ENCODE assay signal across 19 cellular contexts in the genomic region with DNA sequence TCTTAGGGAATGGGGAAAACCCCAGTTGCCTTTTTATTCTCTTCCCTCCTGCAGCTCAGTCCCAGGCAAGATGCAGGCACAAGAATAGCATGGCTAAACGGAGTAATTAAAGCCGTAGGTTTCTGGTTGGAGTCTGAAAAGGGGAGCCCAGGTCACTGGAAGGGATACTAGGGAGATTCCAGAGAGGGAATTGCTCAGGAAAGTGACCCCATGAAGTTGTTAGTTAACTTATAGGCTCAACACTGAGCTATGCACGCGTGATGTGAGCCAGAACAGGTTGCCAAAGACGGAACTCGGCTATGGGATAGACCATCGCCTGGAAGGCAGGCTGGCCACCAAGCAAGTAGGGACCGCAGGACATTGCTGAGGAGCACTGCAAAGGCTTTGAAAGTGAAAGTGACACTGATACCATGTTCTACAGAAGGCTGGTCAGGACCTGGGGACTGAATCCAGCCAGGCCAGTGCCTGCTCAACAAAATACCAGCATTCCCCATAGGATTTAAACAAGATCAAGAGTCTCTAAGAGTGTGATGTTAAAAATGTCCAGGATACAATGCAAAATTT. TPM values are rescaled to one million over a fixed set of nuclear protein-coding genes. Genes with fewer than 3 reads are reported as not detected.
DNase-seq lines count a peak whose midpoint lies in the region; ATAC-seq and TF ChIP-seq lines count a peak whose summit lies in the region.
"Had no signal": no experiment of that assay in that cellular context is flagged by ENCODE, and none has a peak within 500 bp of the region (broad histone marks: within the 10 kb centered on the region; RNA-seq: fewer than 3 reads in every experiment).

No MANE protein-coding gene starts in this region.

- H3K4me3 ChIP-seq in dorsolateral prefrontal cortex (peak overlapping the region in 11 of 59 donors; percentile 1 to 48 (median 12)), mucosa of descending colon (no peak overlapping the region), transverse colon (no peak overlapping the region), breast epithelium (no peak overlapping the region)

- H3K36me3 ChIP-seq in mucosa of descending colon (ENCODE audit: low read depth) (no peaks in the 10 kb centered on the region), transverse colon (no peaks in the 10 kb centered on the region), breast epithelium (no peaks in the 10 kb centered on the region)

- H3K27ac ChIP-seq in dorsolateral prefrontal cortex (peak overlapping the region in 42 of 59 donors; percentile 1 to 79 (median 38)), transverse colon (peak overlapping the region in 3 of 4 donors; percentile 0 to 32 (median 14)), breast epithelium (peak overlapping the region in 1 of 2 donors; percentile 4)
- H3K27ac ChIP-seq: 22Rv1, foreskin keratinocyte had no signal

- no peak for TF ChIP-seq EP300 in transverse colon (IDR thresholded peaks at IDR 0.05; ENCODE audit: low read depth)

- in situ Hi-C loops in transverse colon (cut with MboI; ENCODE audit: low pct_ligation_motif_present in 1 of 4, low pct_unique_long_range_greater_than_20kb in 1 of 4, low sequenced_read_pairs in 3 of 4), result no loop called here

- TF ChIP-seq POLR2A in transverse colon (IDR thresholded peaks at IDR 0.05) (no peak), breast epithelium (IDR thresholded peaks at IDR 0.05) (no peak)

- ATAC-seq in mucosa of descending colon (peak; percentile 67), sciatic nerve (no peak)
- ATAC-seq: CD8-positive, alpha-beta T cell; foreskin keratinocyte had no signal

- 57 to 80% methylated on average over 6 to 8 of the region's 8 CpGs for WGBS in transverse colon (ENCODE audit: low coverage in 1 of 2), 2 donors

- intact Hi-C loops in dorsolateral prefrontal cortex (cut with DNase I) (no loop called here), mucosa of descending colon (cut with DNase I, micrococcal nuclease) (no loop called here), transverse colon (cut with DNase I; ENCODE audit: low total_unique reads) (no loop called here), head of caudate nucleus (cut with DNase I) (no loop called here), breast epithelium (cut with DNase I; ENCODE audit: low total_unique reads) (no loop called here), sciatic nerve (cut with DNase I) (no loop called here)

- H3K27me3 ChIP-seq in dorsolateral prefrontal cortex (no peaks in the 10 kb centered on the region), transverse colon (no peaks in the 10 kb centered on the region), breast epithelium (no peaks in the 10 kb centered on the region)
- H3K27me3 ChIP-seq: foreskin keratinocyte had no signal

- TF ChIP-seq CTCF in dorsolateral prefrontal cortex (IDR thresholded peaks at IDR 0.05 in 54 of 56, conservative IDR thresholded peaks at IDR 0.05 in 2 of 56; ENCODE audit: low read depth in 1 of 56, partially characterized antibody in 56 of 56), result no peak
- TF ChIP-seq CTCF in mucosa of descending colon (IDR thresholded peaks at IDR 0.05), result no peak
- TF ChIP-seq CTCF in transverse colon (IDR thresholded peaks at IDR 0.05), result no peak
- TF ChIP-seq CTCF in breast epithelium (IDR thresholded peaks at IDR 0.05), result no peak

- H3K9me3 ChIP-seq in mucosa of descending colon, result no peaks in the 10 kb centered on the region
- no peaks in the 10 kb centered on the region for H3K9me3 ChIP-seq in transverse colon
- H3K9me3 ChIP-seq in breast epithelium, result no peaks in the 10 kb centered on the region

- DNase-seq in DMS53 (lab: John Stamatoyannopoulos, UW) (peak; percentile 27), DMS53 treated with DMSO at 0.1 percent for 48 hours (lab: John Stamatoyannopoulos, UW; ENCODE audit: unreplicated experiment) (no peak), dorsolateral prefrontal cortex (no peak), mucosa of descending colon (no peak), transverse colon (peak; percentile 22), head of caudate nucleus (no peak), breast epithelium (ENCODE audit: low spot score in 2 of 2) (no peak), sciatic nerve (ENCODE audit: low spot score) (no peak)
- DNase-seq: activated CD4-positive, alpha-beta T cell treated with anti-CD3 and anti-CD28 coated beads, Interleukin-2, amount 50 U/mL, for 4 hours; anterior cingulate cortex; CD8-positive, alpha-beta T cell; effector CD4-positive, alpha-beta T cell; foreskin keratinocyte; MV-4-11; NCI-H2171 treated with DMSO at 0.1 percent for 48 hours; NK-92 treated with Interleukin-12 subunit alpha and Interleukin-12 subunit beta, amount 100 ng/mL, for 24 hours; SIG-M5; stimulated activated naive CD4-positive, alpha-beta T cell treated with Interleukin-2 at 50 U/mL for 16 hours had no signal

- peaks cover 19% of the 10 kb centered on the region for H3K4me1 ChIP-seq in mucosa of descending colon (ENCODE audit: low read depth)
- H3K4me1 ChIP-seq in transverse colon, result peaks cover 4 to 45% (median 30%) of the 10 kb centered on the region in 4 donors
- H3K4me1 ChIP-seq in breast epithelium, result no peaks in the 10 kb centered on the region
- H3K4me1 ChIP-seq: foreskin keratinocyte had no signal

RNA-seq across cellular contexts. Expression of gene FARP2, which starts 7.3 kb away (rescaled TPM):
- total RNA-seq in dorsolateral prefrontal cortex, result 100 to 1,000 TPM in 1 of 120 experiments, 10 to 100 TPM in 119; 39.8 to 107 (median 67.7) TPM
- total RNA-seq in mucosa of descending colon, result 100 to 1,000 TPM in 2 of 3 donors, 10 to 100 TPM in 1; 98.1 to 163 (median 109) TPM
- total RNA-seq in transverse colon, result 100 to 1,000 TPM in 3 of 4 donors, 10 to 100 TPM in 1; 96.5 to 164 (median 136) TPM
- total RNA-seq in breast epithelium, result 10 to 100 TPM; 34.4 to 43.3 (median 40.3) TPM
- 69.7 TPM for total RNA-seq in sciatic nerve

RNA-seq across cellular contexts. Expression of gene SEPTIN2, which starts 47.7 kb away (rescaled TPM):
- total RNA-seq in dorsolateral prefrontal cortex, result 100 to 1,000 TPM; 149 to 396 (median 221) TPM
- 100 to 1,000 TPM; 185 to 262 (median 221) TPM for total RNA-seq in mucosa of descending colon
- total RNA-seq in transverse colon, result 100 to 1,000 TPM; 116 to 264 (median 180) TPM
- 100 to 1,000 TPM; 298 to 321 (median 299) TPM for total RNA-seq in breast epithelium
- 315 TPM for total RNA-seq in sciatic nerve

RNA-seq across cellular contexts. Expression of gene HDLBP, which starts 47.9 kb away (rescaled TPM):
- total RNA-seq in dorsolateral prefrontal cortex, result 100 to 1,000 TPM; 216 to 367 (median 256) TPM
- 100 to 1,000 TPM; 363 to 417 (median 379) TPM for total RNA-seq in mucosa of descending colon
- 1,000 to 10,000 TPM in 1 of 4 donors, 100 to 1,000 TPM in 3; 168 to 1,885 (median 314) TPM for total RNA-seq in transverse colon
- 100 to 1,000 TPM; 339 to 515 (median 383) TPM for total RNA-seq in breast epithelium
- total RNA-seq in sciatic nerve, result 398 TPM

Comparison
In these comparisons a context has a peak if more than half of its experiments do, and no peak if none do; other contexts are left out.
1. DNase-seq: peak in DMS53 (single experiment) and transverse colon (single experiment); none in DMS53 treated with DMSO at 0.1 percent for 48 hours (single experiment), dorsolateral prefrontal cortex (0 of 10), mucosa of descending colon (0 of 3), head of caudate nucleus (0 of 42), breast epithelium (0 of 2) and sciatic nerve (single experiment).